Comparison of ENCODE assay signal across 22 cellular contexts in the genomic region with DNA sequence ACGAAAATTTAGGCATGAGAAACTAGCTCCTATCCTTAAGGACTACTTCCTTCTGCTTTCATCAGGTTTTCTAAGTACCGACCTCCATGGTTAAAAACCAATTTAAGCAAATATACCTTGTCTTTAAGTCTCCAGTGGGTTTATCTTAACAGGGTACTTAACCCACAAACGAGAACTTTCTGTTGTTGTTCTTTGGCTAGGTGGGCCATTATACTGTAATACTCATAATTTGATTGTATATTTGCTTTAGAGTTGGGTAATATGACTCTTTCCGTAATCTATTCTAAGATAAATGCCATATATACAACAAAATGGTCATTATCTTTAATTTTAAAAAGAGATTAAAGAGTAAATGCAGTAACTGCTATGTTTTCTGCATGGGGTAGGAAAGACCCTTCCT.
"Had no signal": no experiment of that assay in that cellular context is flagged by ENCODE, and none has a peak within 500 bp of the region (broad histone marks: within the 10 kb centered on the region; RNA-seq: fewer than 3 reads in every experiment).

No MANE protein-coding gene starts in this region.

- H3K4me1 Mint-ChIP-seq: stimulated activated naive CD8-positive, alpha-beta T cell treated with anti-CD3 and anti-CD28 coated beads, Interleukin-15, amount 100 ng/mL, for 72 hours had no signal

- H3K36me3 ChIP-seq: gastrocnemius medialis, heart right ventricle, right lobe of liver, tibial nerve had no signal

- H3K27ac Mint-ChIP-seq: natural killer cell treated with Interleukin-12 subunit alpha and Interleukin-12 subunit beta and Interleukin-15 and Interleukin-18, amount 100 ng/mL, for 72 hours; stimulated activated memory B cell treated with anti-CD40 and anti-IgM and Interleukin-4, amounts not matched to agents 10 μg/mL and 1 μg/mL and 100 μg/mL, for 72 hours; stimulated activated naive CD8-positive, alpha-beta T cell treated with anti-CD3 and anti-CD28 coated beads, Interleukin-15, amount 100 ng/mL, for 72 hours had no signal

- H2AFZ ChIP-seq: parathyroid adenoma had no signal

- ATAC-seq: esophagus mucosa; gastrocnemius medialis; heart right ventricle; left lobe of liver; natural killer cell treated with Interleukin-12 subunit alpha and Interleukin-12 subunit beta and Interleukin-15 and Interleukin-18, amount 100 ng/mL, for 72 hours; psoas muscle; right lobe of liver; stimulated activated memory B cell treated with anti-CD40 and anti-IgM and Interleukin-4, amounts not matched to agents 10 μg/mL and 1 μg/mL and 100 μg/mL, for 72 hours; stimulated activated naive CD8-positive, alpha-beta T cell treated with anti-CD3 and anti-CD28 coated beads, Interleukin-15, amount 100 ng/mL, for 72 hours had no signal

- H3K9ac ChIP-seq: parathyroid adenoma had no signal

- FAIRE-seq: endometrium, islet of Langerhans had no signal

- H3K27me3 ChIP-seq: dorsolateral prefrontal cortex, gastrocnemius medialis, heart right ventricle, right lobe of liver, testis, tibial nerve had no signal

- DNase-seq: cortex of kidney; dorsolateral prefrontal cortex; effector CD8-positive, alpha-beta T cell; gastrocnemius medialis; heart right ventricle; hypothalamus; midbrain; occipital lobe; psoas muscle; retina; right lobe of liver; stimulated activated CD4-positive, alpha-beta T cell treated with anti-CD3 and anti-CD28 coated beads, Interleukin-4, amount 100 ng/mL, for 24 hours; stimulated activated naive CD8-positive, alpha-beta T cell treated with anti-CD3 and anti-CD28 coated beads, Interleukin-15, amount 100 ng/mL, for 72 hours; testis had no signal

- H3K9me3 ChIP-seq: gastrocnemius medialis, heart right ventricle, psoas muscle, right lobe of liver, testis, tibial nerve had no signal

- H3K27ac ChIP-seq: dorsolateral prefrontal cortex, gastrocnemius medialis, heart right ventricle, parathyroid adenoma, psoas muscle, right lobe of liver, testis, tibial nerve had no signal

- H3K9me3 Mint-ChIP-seq: natural killer cell treated with Interleukin-12 subunit alpha and Interleukin-12 subunit beta and Interleukin-15 and Interleukin-18, amount 100 ng/mL, for 72 hours; stimulated activated memory B cell treated with anti-CD40 and anti-IgM and Interleukin-4, amounts not matched to agents 10 μg/mL and 1 μg/mL and 100 μg/mL, for 72 hours; stimulated activated naive CD8-positive, alpha-beta T cell treated with anti-CD3 and anti-CD28 coated beads, Interleukin-15, amount 100 ng/mL, for 72 hours had no signal

- H3K4me1 ChIP-seq: parathyroid adenoma, right lobe of liver had no signal

- H3K4me3 ChIP-seq: dorsolateral prefrontal cortex, gastrocnemius medialis, heart right ventricle, psoas muscle, right lobe of liver, testis, tibial nerve had no signal

- H3K36me3 Mint-ChIP-seq: natural killer cell treated with Interleukin-12 subunit alpha and Interleukin-12 subunit beta and Interleukin-15 and Interleukin-18, amount 100 ng/mL, for 72 hours; stimulated activated memory B cell treated with anti-CD40 and anti-IgM and Interleukin-4, amounts not matched to agents 10 μg/mL and 1 μg/mL and 100 μg/mL, for 72 hours had no signal

- H3K4me3 Mint-ChIP-seq: natural killer cell treated with Interleukin-12 subunit alpha and Interleukin-12 subunit beta and Interleukin-15 and Interleukin-18, amount 100 ng/mL, for 72 hours; stimulated activated memory B cell treated with anti-CD40 and anti-IgM and Interleukin-4, amounts not matched to agents 10 μg/mL and 1 μg/mL and 100 μg/mL, for 72 hours; stimulated activated naive CD8-positive, alpha-beta T cell treated with anti-CD3 and anti-CD28 coated beads, Interleukin-15, amount 100 ng/mL, for 72 hours had no signal
